ENCODE assay signal across 7 cellular contexts in genomic region chr5:149552038-149552494, GRCh38.
DNase-seq lines count a peak whose midpoint lies in the region; ATAC-seq lines count a peak whose summit lies in the region.

No MANE protein-coding gene starts in this region.

- peak overlapping the region; percentile 98 for H3K4me3 Mint-ChIP-seq in activated naive CD8-positive, alpha-beta T cell
- H3K4me3 Mint-ChIP-seq in stimulated activated naive CD8-positive, alpha-beta T cell treated with anti-CD3 and anti-CD28 coated beads, Interleukin-15, amount 100 ng/mL, for 72 hours, result peak overlapping the region; percentile 98 to 99

- H3K4me1 Mint-ChIP-seq in activated naive CD8-positive, alpha-beta T cell (ENCODE audit: low read depth), result peaks cover 23% of the 10 kb centered on the region
- H3K4me1 Mint-ChIP-seq in stimulated activated naive CD8-positive, alpha-beta T cell treated with anti-CD3 and anti-CD28 coated beads, Interleukin-15, amount 100 ng/mL, for 72 hours, result peaks cover 27% of the 10 kb centered on the region

- peaks cover 23% of the 10 kb centered on the region for H3K36me3 ChIP-seq in HUES48 (ENCODE audit: control insufficient read depth, insufficient read depth, low read length)

- DNase-seq in stimulated activated naive CD8-positive, alpha-beta T cell treated with anti-CD3 and anti-CD28 coated beads, Interleukin-15, amount 100 ng/mL, for 72 hours, result no peak
- no peak for DNase-seq in stimulated activated CD4-positive, alpha-beta T cell treated with anti-CD3 and anti-CD28 coated beads, Interleukin-2, amount 100 ng/mL, for 24 hours

- peak overlapping the region; percentile 81 for H3K9ac ChIP-seq in HUES48 (ENCODE audit: low read depth, low read length)

- no peaks in the 10 kb centered on the region for H3K9me3 ChIP-seq in HUES48 (ENCODE audit: control insufficient read depth, insufficient read depth, low read length)
- no peaks in the 10 kb centered on the region for H3K9me3 ChIP-seq in iPS-18c (ENCODE audit: control insufficient read depth, insufficient read depth, low read length)

- ATAC-seq in stimulated activated naive CD8-positive, alpha-beta T cell treated with anti-CD3 and anti-CD28 coated beads, Interleukin-15, amount 100 ng/mL, for 72 hours, result no peak
- no peak for ATAC-seq in HG03342 (IDR thresholded peaks at IDR 0.05; ENCODE audit: unreplicated experiment)
- no peak for ATAC-seq in HG03442 (IDR thresholded peaks at IDR 0.05; ENCODE audit: unreplicated experiment)

- peak overlapping the region; percentile 100 for H3K27ac ChIP-seq in HUES48 (ENCODE audit: low read depth, low read length)

- no peaks in the 10 kb centered on the region for H3K9me3 Mint-ChIP-seq in activated naive CD8-positive, alpha-beta T cell (ENCODE audit: low read depth)
- H3K9me3 Mint-ChIP-seq in stimulated activated naive CD8-positive, alpha-beta T cell treated with anti-CD3 and anti-CD28 coated beads, Interleukin-15, amount 100 ng/mL, for 72 hours, result no peaks in the 10 kb centered on the region

- H3K4me1 ChIP-seq in HUES48 (ENCODE audit: control insufficient read depth, insufficient read depth, low read length), result peaks cover 12% of the 10 kb centered on the region

- peak overlapping the region; percentile 100 for H3K4me3 ChIP-seq in HUES48 (ENCODE audit: low read depth, low read length)
- peak overlapping the region; percentile 78 for H3K4me3 ChIP-seq in iPS-18c (ENCODE audit: insufficient read depth, low read depth, low read length)

- peak overlapping the region; percentile 99 for H3K27ac Mint-ChIP-seq in activated naive CD8-positive, alpha-beta T cell
- peak overlapping the region; percentile 100 for H3K27ac Mint-ChIP-seq in stimulated activated naive CD8-positive, alpha-beta T cell treated with anti-CD3 and anti-CD28 coated beads, Interleukin-15, amount 100 ng/mL, for 72 hours

- H3K27me3 ChIP-seq in HUES48 (ENCODE audit: control insufficient read depth, insufficient read depth, low read length), result no peaks in the 10 kb centered on the region

- peaks cover 16% of the 10 kb centered on the region for H3K36me3 Mint-ChIP-seq in activated naive CD8-positive, alpha-beta T cell

- H3K27me3 Mint-ChIP-seq in activated naive CD8-positive, alpha-beta T cell, result no peaks in the 10 kb centered on the region
- H3K27me3 Mint-ChIP-seq in stimulated activated naive CD8-positive, alpha-beta T cell treated with anti-CD3 and anti-CD28 coated beads, Interleukin-15, amount 100 ng/mL, for 72 hours, result no peaks in the 10 kb centered on the region
